ENCODE assay signal across 8 cellular contexts in the genomic region with DNA sequence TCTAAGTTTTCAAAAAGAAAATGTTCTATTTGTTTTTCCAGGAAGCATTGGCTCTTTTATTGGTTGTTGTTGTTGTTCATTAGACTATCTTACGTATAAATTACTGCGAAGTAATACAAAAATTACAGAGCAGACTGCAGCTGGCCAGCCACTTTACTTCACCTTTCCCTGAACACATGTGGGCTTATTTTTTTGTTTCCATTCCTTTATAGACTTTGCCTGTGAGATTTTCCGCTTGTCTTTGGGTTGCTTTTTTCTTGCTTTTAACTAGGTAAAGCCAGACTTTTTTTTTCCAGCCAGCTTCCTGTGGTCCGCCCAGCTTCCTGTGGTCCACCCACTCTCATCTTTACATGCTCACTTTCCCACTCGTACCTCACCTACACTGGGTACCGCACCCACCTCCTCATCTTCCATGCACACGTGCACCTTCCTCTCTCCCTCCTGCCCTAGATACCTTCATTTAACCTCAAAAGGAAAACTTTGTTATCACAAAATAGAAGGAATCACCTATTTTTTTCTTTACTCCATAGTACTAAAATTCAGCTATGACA.
DNase-seq lines count a peak whose midpoint lies in the region; ATAC-seq and TF ChIP-seq lines count a peak whose summit lies in the region.
"Had no signal": no experiment of that assay in that cellular context is flagged by ENCODE, and none has a peak within 500 bp of the region (broad histone marks: within the 10 kb centered on the region; RNA-seq: fewer than 3 reads in every experiment).

No MANE protein-coding gene starts in this region.

- TF ChIP-seq POLR2A in adrenal gland (IDR thresholded peaks at IDR 0.05), result no peak

- H3K27ac Mint-ChIP-seq in activated CD8-positive, alpha-beta T cell treated with anti-CD3 and anti-CD28 coated beads, Interleukin-2, amount 10 ng/mL, durations not matched to agents 7 days and 5 days, result peak overlapping the region; percentile 31

- no peaks in the 10 kb centered on the region for H3K27me3 Mint-ChIP-seq in activated CD8-positive, alpha-beta T cell treated with anti-CD3 and anti-CD28 coated beads, Interleukin-2, amount 10 ng/mL, durations not matched to agents 7 days and 5 days (ENCODE audit: low read depth)

- 59 to 68% (median 62%) methylated on average over 7 of the region's 7 CpGs for WGBS in adrenal gland, 4 donors

- H3K27me3 ChIP-seq in neutrophil, result no peaks in the 10 kb centered on the region
- no peaks in the 10 kb centered on the region for H3K27me3 ChIP-seq in adrenal gland

- peak overlapping the region; percentile 60 for H3K4me3 Mint-ChIP-seq in activated CD8-positive, alpha-beta T cell treated with anti-CD3 and anti-CD28 coated beads, Interleukin-2, amount 10 ng/mL, durations not matched to agents 7 days and 5 days

- H3K4me1 ChIP-seq in neutrophil (ENCODE audit: control insufficient read depth in 1 of 2, insufficient read depth in 1 of 2, low read depth in 1 of 2, low read length in 1 of 2) (no peaks in the 10 kb centered on the region), adrenal gland (replicated peaks in 1 of 2) (peaks cover 0 to 3% of the 10 kb centered on the region in 2 donors)

- no peak for TF ChIP-seq CTCF in neutrophil (IDR thresholded peaks at IDR 0.05)
- TF ChIP-seq CTCF in adrenal gland (IDR thresholded peaks at IDR 0.05), result no peak

- intact Hi-C loops in adrenal gland (cut with DNase I), result loop anchor here (5.0 kb wide), 1 partner anchor 125 kb away; no protein-coding TSS in a partner anchor

- no peak overlapping the region for H3K4me3 ChIP-seq in neutrophil (ENCODE audit: low read depth in 1 of 2, low read length in 1 of 2)
- H3K4me3 ChIP-seq in adrenal gland, result no peak overlapping the region

- H3K36me3 ChIP-seq in neutrophil, result peaks cover 19% of the 10 kb centered on the region
- no peaks in the 10 kb centered on the region for H3K36me3 ChIP-seq in adrenal gland (replicated peaks in 1 of 2)

- H3K27ac ChIP-seq in neutrophil (peak overlapping the region; percentile 24), adrenal gland (no peak overlapping the region)

- CTCF ChIA-PET in activated CD8-positive, alpha-beta T cell treated with anti-CD3 and anti-CD28 coated beads, Interleukin-2, amount 10 ng/mL, durations not matched to agents 7 days and 5 days (lab: Charles Lee), result interaction anchor here (0.7 to 8.7 kb wide), 36 partner anchors 11 to 513 kb away, joined by 3 to 112 read pairs (median 6); no protein-coding TSS in a partner anchor

- H3K9me3 ChIP-seq in neutrophil (no peaks in the 10 kb centered on the region), adrenal gland (replicated peaks in 1 of 3) (no peaks in the 10 kb centered on the region)

- H3K9me3 Mint-ChIP-seq in activated CD8-positive, alpha-beta T cell treated with anti-CD3 and anti-CD28 coated beads, Interleukin-2, amount 10 ng/mL, durations not matched to agents 7 days and 5 days (ENCODE audit: insufficient read depth), result no peaks in the 10 kb centered on the region

- POLR2A ChIA-PET in activated CD8-positive, alpha-beta T cell treated with anti-CD3 and anti-CD28 coated beads, Interleukin-2, amount 10 ng/mL, durations not matched to agents 7 days and 5 days (lab: Charles Lee), result interaction anchor here (0.9 to 1.4 kb wide), 4 partner anchors 28 to 123 kb away, joined by 3 to 5 read pairs (median 4); no protein-coding TSS in a partner anchor

- H3K36me3 Mint-ChIP-seq in activated CD8-positive, alpha-beta T cell treated with anti-CD3 and anti-CD28 coated beads, Interleukin-2, amount 10 ng/mL, durations not matched to agents 7 days and 5 days (ENCODE audit: low read depth), result no peaks in the 10 kb centered on the region

- ATAC-seq in GM18511 (IDR thresholded peaks at IDR 0.05; ENCODE audit: unreplicated experiment) (peak; percentile 41), HG02798 (IDR thresholded peaks at IDR 0.05; ENCODE audit: poor library complexity, unreplicated experiment) (peak; percentile 28)
- peak; percentile 75 for ATAC-seq in activated CD8-positive, alpha-beta T cell treated with anti-CD3 and anti-CD28 coated beads, Interleukin-2, amount 10 ng/mL, durations not matched to agents 7 days and 5 days

- peaks cover 35% of the 10 kb centered on the region for H3K4me1 Mint-ChIP-seq in activated CD8-positive, alpha-beta T cell treated with anti-CD3 and anti-CD28 coated beads, Interleukin-2, amount 10 ng/mL, durations not matched to agents 7 days and 5 days (ENCODE audit: low read depth)

- DNase-seq in activated CD8-positive, alpha-beta T cell treated with anti-CD3 and anti-CD28 coated beads, Interleukin-2, amount 10 ng/mL, durations not matched to agents 7 days and 5 days, result peak; percentile 37
- no peak for DNase-seq in activated CD4-positive, CD25-positive, alpha-beta regulatory T cell treated with anti-CD3 and anti-CD28 coated beads, Interleukin-2, amount 50 U/mL, for 72 hours
- DNase-seq in adrenal gland (no peak), kidney glomerular epithelial cell (lab: John Stamatoyannopoulos, UW) (no peak)
- DNase-seq: SIG-M5 had no signal
